In genomic region chr9:87556821-87557220, GRCh38 we compare ENCODE assay signal across 14 cellular contexts. TPM values are rescaled to one million over a fixed set of nuclear protein-coding genes. Genes with fewer than 3 reads are reported as not detected.
DNase-seq lines count a peak whose midpoint lies in the region; ATAC-seq, FAIRE-seq and TF ChIP-seq lines count a peak whose summit lies in the region.
"Had no signal": no experiment of that assay in that cellular context is flagged by ENCODE, and none has a peak within 500 bp of the region (broad histone marks: within the 10 kb centered on the region; RNA-seq: fewer than 3 reads in every experiment).

No MANE protein-coding gene starts in this region.

- H3K4me1 ChIP-seq in rectal smooth muscle tissue (ENCODE audit: control insufficient read depth, insufficient read depth, low read length) (peaks cover 30% of the 10 kb centered on the region), breast epithelium (no peaks in the 10 kb centered on the region)

- peak overlapping the region; percentile 38 for H3K27ac Mint-ChIP-seq in glutamatergic neuron (ENCODE audit: unreplicated experiment)

- TF ChIP-seq CTCF in glutamatergic neuron (IDR thresholded peaks at IDR 0.05; ENCODE audit: partially characterized antibody, unreplicated experiment) (no peak), breast epithelium (IDR thresholded peaks at IDR 0.05) (no peak)

- H3K9me3 Mint-ChIP-seq in glutamatergic neuron (ENCODE audit: unreplicated experiment) = peaks cover 9% of the 10 kb centered on the region
- H3K9me3 Mint-ChIP-seq in activated T-cell treated with anti-CD3 and anti-CD28 coated beads, Interleukin-2, amount 50 U/mL, for 4 hours = no peaks in the 10 kb centered on the region

- ATAC-seq in activated T-cell treated with anti-CD3 and anti-CD28 coated beads, Interleukin-2, amount 50 U/mL, for 4 hours = no peak
- no peak for ATAC-seq in HG03521 (IDR thresholded peaks at IDR 0.05; ENCODE audit: unreplicated experiment)

- DNase-seq in GM18507 (ENCODE audit: extremely low spot score, insufficient read length, low read depth) (no peak), OCI-M2 (lab: John Stamatoyannopoulos, UW; ENCODE audit: unreplicated experiment) (peak; percentile 12), glutamatergic neuron (no peak), breast epithelium (ENCODE audit: low spot score in 2 of 2) (no peak)
- DNase-seq in activated T-cell treated with anti-CD3 and anti-CD28 coated beads, Interleukin-2, amount 50 U/mL, for 4 hours = no peak
- no peak for DNase-seq in stimulated activated CD4-positive, alpha-beta T cell treated with anti-CD3 and anti-CD28 coated beads, Interleukin-15, amount 100 ng/mL, for 24 hours
- DNase-seq: BE2C; effector CD8-positive, alpha-beta T cell; foreskin fibroblast; midbrain; NCI-H187; NCI-H526 treated with DMSO at 0.1 percent for 48 hours had no signal

- FAIRE-seq in GM18507 (lab: Jason Lieb, UNC) = peak; percentile 78

- H3K27me3 Mint-ChIP-seq in glutamatergic neuron (ENCODE audit: unreplicated experiment) = peaks cover 2% of the 10 kb centered on the region
- H3K27me3 Mint-ChIP-seq in activated T-cell treated with anti-CD3 and anti-CD28 coated beads, Interleukin-2, amount 50 U/mL, for 4 hours (ENCODE audit: low read depth) = peaks cover 10% of the 10 kb centered on the region

- TF ChIP-seq POLR2A in breast epithelium (IDR thresholded peaks at IDR 0.05) = no peak

- no peak overlapping the region for H3K4me3 ChIP-seq in rectal smooth muscle tissue (ENCODE audit: low read length)
- H3K4me3 ChIP-seq in breast epithelium = no peak overlapping the region

- H3K36me3 ChIP-seq in rectal smooth muscle tissue (ENCODE audit: control insufficient read depth, insufficient read depth, low read length) (no peaks in the 10 kb centered on the region), breast epithelium (no peaks in the 10 kb centered on the region)
- H3K36me3 ChIP-seq: BE2C had no signal

- H3K27ac ChIP-seq in rectal smooth muscle tissue (ENCODE audit: low read depth, low read length) = peak overlapping the region; percentile 36
- H3K27ac ChIP-seq in breast epithelium = no peak overlapping the region

- intact Hi-C loops in breast epithelium (cut with DNase I; ENCODE audit: low total_unique reads) = no loop called here

- no peaks in the 10 kb centered on the region for H3K9me3 ChIP-seq in breast epithelium
- H3K9me3 ChIP-seq: BE2C had no signal

- H3K4me1 Mint-ChIP-seq in glutamatergic neuron (ENCODE audit: low read depth, unreplicated experiment) = peaks cover 39% of the 10 kb centered on the region
- no peaks in the 10 kb centered on the region for H3K4me1 Mint-ChIP-seq in activated T-cell treated with anti-CD3 and anti-CD28 coated beads, Interleukin-2, amount 50 U/mL, for 4 hours (ENCODE audit: low read depth)

- H3K27me3 ChIP-seq in rectal smooth muscle tissue (ENCODE audit: control insufficient read depth, insufficient read depth, low read length) = no peaks in the 10 kb centered on the region
- H3K27me3 ChIP-seq in breast epithelium = no peaks in the 10 kb centered on the region
- H3K27me3 ChIP-seq: BE2C had no signal

- no peak overlapping the region for H3K9ac ChIP-seq in rectal smooth muscle tissue (ENCODE audit: low read length)

- H3K4me3 Mint-ChIP-seq in glutamatergic neuron (ENCODE audit: unreplicated experiment) = no peak overlapping the region
- H3K4me3 Mint-ChIP-seq in activated T-cell treated with anti-CD3 and anti-CD28 coated beads, Interleukin-2, amount 50 U/mL, for 4 hours = no peak overlapping the region

- H3K36me3 Mint-ChIP-seq in glutamatergic neuron (ENCODE audit: unreplicated experiment) = no peaks in the 10 kb centered on the region
- H3K36me3 Mint-ChIP-seq in activated T-cell treated with anti-CD3 and anti-CD28 coated beads, Interleukin-2, amount 50 U/mL, for 4 hours (ENCODE audit: insufficient read depth) = no peaks in the 10 kb centered on the region

RNA-seq across cellular contexts. Expression of gene DAPK1, which starts 59.2 kb away (rescaled TPM):
- total RNA-seq in glutamatergic neuron (ENCODE audit: unreplicated experiment) (384 TPM), breast epithelium (10 to 100 TPM; 14.7 to 42.6 (median 34.5) TPM)
- total RNA-seq in activated T-cell treated with anti-CD3 and anti-CD28 coated beads, Interleukin-2, amount 50 U/mL, for 4 hours = 1 to 10 TPM; 2.7 to 4.2 (median 4.0) TPM
